ENCODE assay signal across 8 cellular contexts in the genomic region with DNA sequence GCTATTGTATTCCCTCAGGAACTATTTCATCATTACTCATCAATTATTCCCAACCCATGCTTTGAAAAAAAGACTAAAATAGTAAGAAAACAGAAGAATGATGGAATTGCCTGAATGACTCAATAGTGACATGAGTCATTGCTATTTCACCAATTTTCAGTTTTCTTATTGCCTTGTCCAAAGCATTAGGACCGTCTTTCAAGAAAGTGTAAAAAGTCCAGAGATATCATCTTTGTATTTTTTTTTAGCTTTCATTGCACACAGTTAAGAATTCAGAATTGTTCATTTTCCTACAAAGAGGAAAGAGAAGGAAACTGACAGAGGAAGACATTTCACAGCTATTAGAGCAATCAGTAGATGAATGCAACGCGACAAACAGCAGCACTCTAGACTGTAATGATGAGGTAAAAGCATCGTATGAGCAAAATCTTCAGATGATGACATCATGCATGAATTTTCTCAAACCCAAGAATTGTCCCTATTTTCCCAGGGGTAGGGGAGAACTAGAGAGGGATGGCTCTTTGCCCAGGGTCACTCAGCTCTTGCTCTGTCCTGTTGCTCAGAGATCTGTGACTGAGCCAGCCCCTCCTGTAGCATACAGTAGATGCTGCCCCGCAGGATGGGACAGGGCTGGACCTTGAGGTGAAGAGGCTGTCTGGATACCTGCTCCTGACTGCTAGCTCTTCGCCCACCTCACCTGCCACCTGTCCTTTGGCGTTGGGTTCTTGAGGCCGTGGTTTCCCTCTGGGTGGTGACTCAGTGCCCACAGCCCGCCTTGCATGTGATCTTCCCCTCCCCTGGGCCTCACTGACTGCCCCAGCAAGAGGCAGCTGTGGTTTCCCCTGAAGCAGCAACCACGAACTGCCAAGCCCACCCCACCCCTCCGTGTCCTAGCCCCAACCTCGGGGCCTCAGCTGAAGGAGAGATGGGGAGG.
DNase-seq lines count a peak whose midpoint lies in the region; ATAC-seq and TF ChIP-seq lines count a peak whose summit lies in the region.

No MANE protein-coding gene starts in this region.

- DNase-seq in GM20000 (ENCODE audit: low spot score) (peak; percentile 44), PC-3 (peak; percentile 91), iris pigment epithelial cell (ENCODE audit: low read depth) (peak; percentile 87), NCI-H2029 (lab: John Stamatoyannopoulos, UW) (no peak)
- DNase-seq in stimulated activated CD8-positive, alpha-beta memory T cell treated with anti-CD3 and anti-CD28 coated beads, Interleukin-4, amount 100 ng/mL, for 4 hours (ENCODE audit: low read depth in 2 of 2, low spot score in 1 of 2), result peak; percentile 33 to 57

- no peaks in the 10 kb centered on the region for H3K27me3 ChIP-seq in PC-3 (ENCODE audit: low read length)

- peak overlapping the region; percentile 25 for H3K4me3 Mint-ChIP-seq in activated T-helper 17 cell treated with anti-CD3 and anti-CD28 coated beads, Interleukin-2, amount 50 U/mL, for 72 hours

- H3K9me3 Mint-ChIP-seq in activated T-helper 17 cell treated with anti-CD3 and anti-CD28 coated beads, Interleukin-2, amount 50 U/mL, for 72 hours, result peaks cover 7% of the 10 kb centered on the region

- no peak overlapping the region for H3K27ac Mint-ChIP-seq in activated T-helper 17 cell treated with anti-CD3 and anti-CD28 coated beads, Interleukin-2, amount 50 U/mL, for 72 hours

- peaks cover 6% of the 10 kb centered on the region for H3K27me3 Mint-ChIP-seq in activated T-helper 17 cell treated with anti-CD3 and anti-CD28 coated beads, Interleukin-2, amount 50 U/mL, for 72 hours

- H3K9me2 ChIP-seq in PC-3 (replicated peaks; ENCODE audit: low read length), result no peaks in the 10 kb centered on the region

- peak overlapping the region; percentile 75 for H3K4me2 ChIP-seq in PC-3 (ENCODE audit: low read length)

- H4K20me1 ChIP-seq in PC-3 (ENCODE audit: low read length), result no peaks in the 10 kb centered on the region

- H3K27ac ChIP-seq in PC-3 (ENCODE audit: low read length), result peak overlapping the region; percentile 87

- TF ChIP-seq CTCF in GM20000 (IDR thresholded peaks at IDR 0.05; ENCODE audit: extremely low read depth, missing control alignments), result no peak
- no peak for TF ChIP-seq CTCF in PC-3 (conservative IDR thresholded peaks at IDR 0.05; ENCODE audit: low read depth, low read length)

- no peaks in the 10 kb centered on the region for H3K36me3 ChIP-seq in PC-3 (ENCODE audit: low read depth, low read length)

- peaks cover 6% of the 10 kb centered on the region for H3K36me3 Mint-ChIP-seq in activated T-helper 17 cell treated with anti-CD3 and anti-CD28 coated beads, Interleukin-2, amount 50 U/mL, for 72 hours (ENCODE audit: low read depth)

- no peaks in the 10 kb centered on the region for H3K9me3 ChIP-seq in PC-3 (ENCODE audit: low read length)

- peaks cover 28% of the 10 kb centered on the region for H3K4me1 Mint-ChIP-seq in activated T-helper 17 cell treated with anti-CD3 and anti-CD28 coated beads, Interleukin-2, amount 50 U/mL, for 72 hours

- H3K4me1 ChIP-seq in PC-3 (ENCODE audit: insufficient read depth, low read length), result peaks cover 44% of the 10 kb centered on the region

- POLR2A ChIA-PET in PC-3 (lab: Charles Lee; ENCODE audit: unreplicated experiment), result interaction anchor here (0.5 to 0.6 kb wide), 2 partner anchors 42 to 338 kb away, joined by 3 to 9 read pairs; no protein-coding TSS in a partner anchor

- H3K4me3 ChIP-seq in PC-3 (ENCODE audit: low read length), result peak overlapping the region; percentile 39; the same call in 1 of the 2 replicates

- no TSS peak for BruUV-seq in PC-3 (replicated peaks; lab: Mats Ljungman, UMichigan)

- peak; percentile 43 for ATAC-seq in PC-3
- ATAC-seq in activated T-helper 17 cell treated with anti-CD3 and anti-CD28 coated beads, Interleukin-2, amount 50 U/mL, for 72 hours (replicated peaks), result peak; percentile 83
- ATAC-seq in HG02973 (IDR thresholded peaks at IDR 0.05; ENCODE audit: unreplicated experiment), result no peak
- ATAC-seq in GM19035 (IDR thresholded peaks at IDR 0.05; ENCODE audit: unreplicated experiment), result no peak

- CTCF ChIA-PET in PC-3 (lab: Charles Lee), result no interaction called here

- intact Hi-C loops in PC-3 (cut with micrococcal nuclease), result loop anchor here (5.0 kb wide), 1 partner anchor 94 kb away; a partner anchor contains a TSS

- H3F3A ChIP-seq in PC-3 (ENCODE audit: low read length, unreplicated experiment), result peaks cover 3% of the 10 kb centered on the region

- H3K9ac ChIP-seq in PC-3 (ENCODE audit: low read length), result peak overlapping the region; percentile 57

- no peaks in the 10 kb centered on the region for H3K79me2 ChIP-seq in PC-3 (ENCODE audit: low read length)

- no peak overlapping the region for H2AFZ ChIP-seq in PC-3 (ENCODE audit: low read length)

Comparison
In these comparisons a context has a peak if more than half of its experiments do, and no peak if none do; other contexts are left out.
1. ATAC-seq: peak in PC-3 (single experiment) and activated T-helper 17 cell treated with anti-CD3 and anti-CD28 coated beads, Interleukin-2, amount 50 U/mL, for 72 hours (single experiment); none in HG02973 (single experiment) and GM19035 (single experiment).